In genomic region chr10:60172363-60172990, GRCh38 we compare ENCODE assay signal across 17 cellular contexts.
DNase-seq lines count a peak whose midpoint lies in the region; ATAC-seq and TF ChIP-seq lines count a peak whose summit lies in the region.
"Had no signal": no experiment of that assay in that cellular context is flagged by ENCODE, and none has a peak within 500 bp of the region (broad histone marks: within the 10 kb centered on the region; RNA-seq: fewer than 3 reads in every experiment).

No MANE protein-coding gene starts in this region.

- peaks cover 3% of the 10 kb centered on the region for H3K4me1 Mint-ChIP-seq in neural progenitor cell
- H3K4me1 Mint-ChIP-seq: B cell had no signal

- H3K9me3 ChIP-seq in SK-N-SH (no peaks in the 10 kb centered on the region), neural progenitor cell (ENCODE audit: low read depth) (no peaks in the 10 kb centered on the region)

- no peaks in the 10 kb centered on the region for H4K20me1 ChIP-seq in SK-N-SH (ENCODE audit: insufficient read depth)
- H4K20me1 ChIP-seq in neural progenitor cell (ENCODE audit: low read depth): no peaks in the 10 kb centered on the region

- H3K4me2 ChIP-seq in SK-N-SH: no peak overlapping the region
- no peak overlapping the region for H3K4me2 ChIP-seq in neural progenitor cell

- no peak overlapping the region for H3K4me3 Mint-ChIP-seq in neural progenitor cell
- H3K4me3 Mint-ChIP-seq: B cell; effector memory CD8-positive, alpha-beta T cell had no signal

- H3K27me3 Mint-ChIP-seq in neural progenitor cell (ENCODE audit: insufficient read depth, low read depth): peaks cover 3% of the 10 kb centered on the region
- H3K27me3 Mint-ChIP-seq: B cell; effector memory CD8-positive, alpha-beta T cell had no signal

- CTCF ChIA-PET in SK-N-SH (lab: Yijun Ruan, JAX): interaction anchor here (0.7 kb wide), 1 partner anchor 58 kb away, joined by 3 read pairs; no protein-coding TSS in a partner anchor

- H3K36me3 Mint-ChIP-seq in neural progenitor cell: no peaks in the 10 kb centered on the region

- no peak for TF ChIP-seq CTCF in foreskin keratinocyte (conservative IDR thresholded peaks at IDR 0.05)
- no peak for TF ChIP-seq CTCF in SK-N-SH (IDR thresholded peaks at IDR 0.05)
- TF ChIP-seq CTCF in neural progenitor cell (IDR thresholded peaks at IDR 0.05): no peak

- TF ChIP-seq RAD21 in SK-N-SH (IDR thresholded peaks at IDR 0.05; ENCODE audit: low read length): no peak

- ATAC-seq in foreskin keratinocyte (peak; percentile 93), HG02938 (IDR thresholded peaks at IDR 0.05; ENCODE audit: unreplicated experiment) (no peak)
- ATAC-seq: activated CD4-positive, CD25-positive, alpha-beta regulatory T cell treated with anti-CD3 and anti-CD28 coated beads, Interleukin-2, amount 50 U/mL, for 24 hours; effector memory CD8-positive, alpha-beta T cell had no signal

- POLR2A ChIA-PET in SK-N-SH (lab: Yijun Ruan, JAX): no interaction called here

- WGBS in SK-N-SH (ENCODE audit: low lambda C conversion rate): 91% methylated on average over 9 of the region's 9 CpGs

- H3K36me3 ChIP-seq in SK-N-SH (replicated peaks in 1 of 2; ENCODE audit: control insufficient read depth in 1 of 2, insufficient read depth in 2 of 2, low read length in 1 of 2): peaks cover 3% of the 10 kb centered on the region in 2 experiments
- H3K36me3 ChIP-seq in neural progenitor cell: no peaks in the 10 kb centered on the region

- H3K27ac Mint-ChIP-seq in neural progenitor cell: no peak overlapping the region
- H3K27ac Mint-ChIP-seq: activated T-helper 2 cell treated with anti-CD3 and anti-CD28 coated beads, Interferon-gamma antibody, Interleukin-2, Interleukin-4, amounts not matched to agents 10 μg/mL and 5 μg/mL and 100 μg/mL, durations not matched to agents 14 hours and 24 hours and 36 hours; B cell; effector memory CD8-positive, alpha-beta T cell had no signal

- no peak for TF ChIP-seq EP300 in SK-N-SH (IDR thresholded peaks at IDR 0.05; ENCODE audit: borderline replicate concordance in 1 of 2, low read depth in 1 of 2, low read length in 1 of 2)

- DNase-seq in HPDE6-E6E7 (ENCODE audit: extremely low spot score): peak; percentile 49
- DNase-seq in NCI-H526 treated with DMSO at 0.1 percent for 48 hours (lab: John Stamatoyannopoulos, UW): peak; percentile 97
- peak; percentile 59 to 81 for DNase-seq in foreskin keratinocyte
- DNase-seq in substantia nigra (lab: John Stamatoyannopoulos, UW): peak in 1 of 49 donors; percentile 3
- DNase-seq in SK-N-SH: no peak
- DNase-seq in neural progenitor cell (ENCODE audit: low spot score): no peak
- DNase-seq: central memory CD4-positive, alpha-beta T cell; DMS79; effector memory CD8-positive, alpha-beta T cell; kidney; NCI-H226; SHP77 treated with DMSO at 0.1 percent for 48 hours; stimulated activated CD4-positive, alpha-beta T cell treated with anti-CD3 and anti-CD28 coated beads, Interleukin-2, amount 100 ng/mL, for 24 hours had no signal

- H3K9me2 ChIP-seq in SK-N-SH: no peaks in the 10 kb centered on the region

- H3K4me1 ChIP-seq in foreskin keratinocyte (peaks cover 12% of the 10 kb centered on the region), SK-N-SH (ENCODE audit: control insufficient read depth in 1 of 2, insufficient read depth in 2 of 2, low read depth in 1 of 2, low read length in 1 of 2) (peaks cover 0 to 3% of the 10 kb centered on the region in 2 experiments; a peak in 2 of 4 replicates), neural progenitor cell (no peaks in the 10 kb centered on the region)

- H3K9me3 Mint-ChIP-seq in neural progenitor cell: no peaks in the 10 kb centered on the region
- H3K9me3 Mint-ChIP-seq: activated T-helper 2 cell treated with anti-CD3 and anti-CD28 coated beads, Interferon-gamma antibody, Interleukin-2, Interleukin-4, amounts not matched to agents 10 μg/mL and 5 μg/mL and 100 μg/mL, durations not matched to agents 14 hours and 24 hours and 36 hours; effector memory CD8-positive, alpha-beta T cell had no signal

- peaks cover 6% of the 10 kb centered on the region for H3F3A ChIP-seq in SK-N-SH (replicated peaks; ENCODE audit: insufficient read depth)
- H3F3A ChIP-seq in neural progenitor cell (ENCODE audit: low read depth): no peaks in the 10 kb centered on the region

- no peaks in the 10 kb centered on the region for H3K79me2 ChIP-seq in SK-N-SH (ENCODE audit: insufficient read depth)
- H3K79me2 ChIP-seq in neural progenitor cell (ENCODE audit: low read depth): no peaks in the 10 kb centered on the region

- H3K4me3 ChIP-seq in SK-N-SH (ENCODE audit: low read depth in 2 of 2, low read length in 1 of 2) (no peak overlapping the region), neural progenitor cell (no peak overlapping the region)

- H3K27me3 ChIP-seq in foreskin keratinocyte: no peaks in the 10 kb centered on the region
- no peaks in the 10 kb centered on the region for H3K27me3 ChIP-seq in SK-N-SH (ENCODE audit: insufficient read depth)
- peaks cover under 1% of the 10 kb centered on the region for H3K27me3 ChIP-seq in neural progenitor cell

- H3K9ac ChIP-seq in SK-N-SH (no peak overlapping the region), neural progenitor cell (no peak overlapping the region)

- H3K27ac ChIP-seq in foreskin keratinocyte: no peak overlapping the region
- H3K27ac ChIP-seq in substantia nigra (ENCODE audit: low read depth, low read length, poor library complexity, severe bottlenecking): peak overlapping the region; percentile 57
- no peak overlapping the region for H3K27ac ChIP-seq in SK-N-SH (ENCODE audit: low read depth in 2 of 2, low read length in 1 of 2)
- H3K27ac ChIP-seq in neural progenitor cell: no peak overlapping the region

- H2AFZ ChIP-seq in SK-N-SH (ENCODE audit: low read depth) (no peak overlapping the region), neural progenitor cell (replicated peaks) (no peak overlapping the region)

TF ChIP-seq in SK-N-SH, 30 proteins besides CTCF, POLR2A, EP300 and RAD21:
- TF ChIP-seq GABPA (IDR thresholded peaks at IDR 0.05; ENCODE audit: low read depth): no peak
- no peak for TF ChIP-seq NRF1 (IDR thresholded peaks at IDR 0.05; ENCODE audit: low read depth, low read length)
- no peak for TF ChIP-seq REST (IDR thresholded peaks at IDR 0.05; ENCODE audit: low read depth, low read length)
- TF ChIP-seq CHD2 (IDR thresholded peaks at IDR 0.05; ENCODE audit: low read length, partially characterized antibody): no peak
- no peak for TF ChIP-seq JUND (IDR thresholded peaks at IDR 0.05)
- TF ChIP-seq GATA2 (CRISPR knock-in tag; IDR thresholded peaks at IDR 0.05): no peak
- TF ChIP-seq SMC3 (IDR thresholded peaks at IDR 0.05; ENCODE audit: low read depth, low read length): no peak
- no peak for TF ChIP-seq FOXJ3 (CRISPR knock-in tag; IDR thresholded peaks at IDR 0.05)
- no peak for TF ChIP-seq RFX5 (IDR thresholded peaks at IDR 0.05; ENCODE audit: low read length)
- no peak for TF ChIP-seq MXI1 (IDR thresholded peaks at IDR 0.05; ENCODE audit: low read depth, low read length)
- no peak for TF ChIP-seq FOXM1 (IDR thresholded peaks at IDR 0.05; ENCODE audit: low read depth)
- no peak for TF ChIP-seq FOSL2 (IDR thresholded peaks at IDR 0.05; ENCODE audit: borderline replicate concordance, low read depth)
- TF ChIP-seq TCF12 (IDR thresholded peaks at IDR 0.05): no peak
- no peak for TF ChIP-seq MAX (IDR thresholded peaks at IDR 0.05; ENCODE audit: low read depth)
- TF ChIP-seq SIN3A (IDR thresholded peaks at IDR 0.05; ENCODE audit: borderline replicate concordance, low read depth, low read length): no peak

Comparison
In these comparisons a context has a peak if more than half of its experiments do, and no peak if none do; other contexts are left out.
1. DNase-seq: peak in HPDE6-E6E7 (single experiment), NCI-H526 treated with DMSO at 0.1 percent for 48 hours (single experiment) and foreskin keratinocyte (2 of 2); none in SK-N-SH (single experiment) and neural progenitor cell (single experiment).